Comparison of ENCODE assay signal across 8 cellular contexts in genomic region chr20:62356948-62357667, GRCh38. TPM values are rescaled to one million over a fixed set of nuclear protein-coding genes. Genes with fewer than 3 reads are reported as not detected.
A peak's percentile ranks its signal among the peaks of the same experiment; 100 is the strongest.
DNase-seq lines count a peak whose midpoint lies in the region; ATAC-seq and TF ChIP-seq lines count a peak whose summit lies in the region.

No MANE protein-coding gene starts in this region.

- peaks cover 70% of the 10 kb centered on the region for H3K79me2 ChIP-seq in GM23338 (replicated peaks; ENCODE audit: insufficient read depth)

- H3K27me3 ChIP-seq in GM23338 (ENCODE audit: insufficient read depth) (no peaks in the 10 kb centered on the region), WERI-Rb-1 (ENCODE audit: insufficient read depth, low read depth, severe bottlenecking) (no peaks in the 10 kb centered on the region), sigmoid colon (no peaks in the 10 kb centered on the region)

- H3K4me2 ChIP-seq in GM23338, result no peak overlapping the region

- H3K36me3 ChIP-seq in GM23338 (ENCODE audit: insufficient read depth), result no peaks in the 10 kb centered on the region; the same call in 1 of the 2 replicates
- peaks cover 46% of the 10 kb centered on the region for H3K36me3 ChIP-seq in WERI-Rb-1
- H3K36me3 ChIP-seq in sigmoid colon, result peaks cover 0 to 17% (median 4%) of the 10 kb centered on the region in 4 donors

- no peaks in the 10 kb centered on the region for H3K9me2 ChIP-seq in GM23338 (ENCODE audit: insufficient read depth)

- TF ChIP-seq CTCF in GM23338 (conservative IDR thresholded peaks at IDR 0.05; ENCODE audit: low read depth in 2 of 2), result no peak
- no peak for TF ChIP-seq CTCF in WERI-Rb-1 (IDR thresholded peaks at IDR 0.05; ENCODE audit: low read depth, low read length)
- TF ChIP-seq CTCF in glutamatergic neuron (IDR thresholded peaks at IDR 0.05; ENCODE audit: partially characterized antibody, unreplicated experiment), result no peak
- TF ChIP-seq CTCF in sigmoid colon (IDR thresholded peaks at IDR 0.05), result no peak

- WGBS in sigmoid colon, 2 donors, result 47 to 49% methylated on average over 29 of the region's 29 CpGs

- H3K4me3 ChIP-seq in GM23338, result no peak overlapping the region
- peak overlapping the region; percentile 13 for H3K4me3 ChIP-seq in WERI-Rb-1 (ENCODE audit: low read depth, low read length)
- peak overlapping the region in 3 of 4 donors; percentile 18 to 28 (median 27) for H3K4me3 ChIP-seq in sigmoid colon

- peaks cover 12% of the 10 kb centered on the region for H4K20me1 ChIP-seq in GM23338 (replicated peaks; ENCODE audit: insufficient read depth)

- H3K4me3 Mint-ChIP-seq in GM23338, result no peak overlapping the region
- H3K4me3 Mint-ChIP-seq in glutamatergic neuron (ENCODE audit: unreplicated experiment), result peak overlapping the region; percentile 46
- no peak overlapping the region for H3K4me3 Mint-ChIP-seq in stimulated activated naive B cell treated with anti-CD40 and anti-IgM and Interleukin-4, amounts not matched to agents 10 μg/mL and 1 μg/mL and 100 μg/mL, for 72 hours

- H3K4me1 Mint-ChIP-seq in GM23338, result peaks cover 24% of the 10 kb centered on the region
- H3K4me1 Mint-ChIP-seq in glutamatergic neuron (ENCODE audit: low read depth, unreplicated experiment), result peaks cover 8% of the 10 kb centered on the region
- H3K4me1 Mint-ChIP-seq in stimulated activated naive B cell treated with anti-CD40 and anti-IgM and Interleukin-4, amounts not matched to agents 10 μg/mL and 1 μg/mL and 100 μg/mL, for 72 hours, result peaks cover 8 to 15% of the 10 kb centered on the region in 2 donors

- H2AFZ ChIP-seq in GM23338, result no peak overlapping the region

- 0 out of 2 replicates have a peak, but pooled peaks cover 2% of the 10 kb centered on the region for H3F3A ChIP-seq in GM23338 (replicated peaks; ENCODE audit: low read depth)

- TF ChIP-seq POLR2A in sigmoid colon (IDR thresholded peaks at IDR 0.05), result no peak

- no peak for TF ChIP-seq EP300 in sigmoid colon (IDR thresholded peaks at IDR 0.05)

- no peak for ATAC-seq in GM23338
- ATAC-seq in stimulated activated naive B cell treated with anti-CD40 and anti-IgM and Interleukin-4, amounts not matched to agents 10 μg/mL and 1 μg/mL and 100 μg/mL, for 72 hours (replicated peaks), result no peak

- intact Hi-C loops in sigmoid colon (cut with DNase I), result no loop called here

- H3K9me3 ChIP-seq in WERI-Rb-1 (ENCODE audit: severe bottlenecking), result no peaks in the 10 kb centered on the region
- no peaks in the 10 kb centered on the region for H3K9me3 ChIP-seq in sigmoid colon

- H3K27me3 Mint-ChIP-seq in GM23338 (ENCODE audit: insufficient read depth, low read depth, poor library complexity) (peaks cover 5% of the 10 kb centered on the region), glutamatergic neuron (ENCODE audit: unreplicated experiment) (peaks cover 10% of the 10 kb centered on the region)
- no peaks in the 10 kb centered on the region for H3K27me3 Mint-ChIP-seq in stimulated activated naive B cell treated with anti-CD40 and anti-IgM and Interleukin-4, amounts not matched to agents 10 μg/mL and 1 μg/mL and 100 μg/mL, for 72 hours

- H3K27ac ChIP-seq in GM23338 (ENCODE audit: low read depth), result peak overlapping the region; percentile 79; the same call in 1 of the 2 replicates
- peak overlapping the region; percentile 95 for H3K27ac ChIP-seq in WERI-Rb-1
- peak overlapping the region; percentile 90 to 99 (median 94) for H3K27ac ChIP-seq in sigmoid colon

- H3K4me1 ChIP-seq in GM23338 (ENCODE audit: insufficient read depth), result peaks cover 34% of the 10 kb centered on the region
- H3K4me1 ChIP-seq in sigmoid colon, result peaks cover 0 to 97% (median 97%) of the 10 kb centered on the region in 4 donors

- no peak overlapping the region for H3K27ac Mint-ChIP-seq in GM23338
- peak overlapping the region; percentile 59 for H3K27ac Mint-ChIP-seq in glutamatergic neuron (ENCODE audit: unreplicated experiment)
- no peak overlapping the region for H3K27ac Mint-ChIP-seq in stimulated activated naive B cell treated with anti-CD40 and anti-IgM and Interleukin-4, amounts not matched to agents 10 μg/mL and 1 μg/mL and 100 μg/mL, for 72 hours

- H3K36me3 Mint-ChIP-seq in GM23338 (ENCODE audit: low read depth) (peaks cover 3% of the 10 kb centered on the region; the same call in 1 of the 3 replicates), glutamatergic neuron (ENCODE audit: unreplicated experiment) (no peaks in the 10 kb centered on the region)
- H3K36me3 Mint-ChIP-seq in stimulated activated naive B cell treated with anti-CD40 and anti-IgM and Interleukin-4, amounts not matched to agents 10 μg/mL and 1 μg/mL and 100 μg/mL, for 72 hours, result peaks cover 2 to 5% of the 10 kb centered on the region in 2 donors

- DNase-seq in GM23338 (ENCODE audit: low spot score) (no peak), WERI-Rb-1 (peak; percentile 71), glutamatergic neuron (peak; percentile 31), sigmoid colon (peak; percentile 89), NCI-H2107 (lab: John Stamatoyannopoulos, UW) (no peak)
- DNase-seq in stimulated activated naive B cell treated with anti-CD40 and anti-IgM and Interleukin-4, amounts not matched to agents 10 μg/mL and 1 μg/mL and 100 μg/mL, for 72 hours, result no peak
- no peak for DNase-seq in activated naive CD4-positive, alpha-beta T cell (lab: John Stamatoyannopoulos, UW)
- DNase-seq in activated CD4-positive, alpha-beta T cell treated with anti-CD3 and anti-CD28 coated beads for 4 hours, result no peak

- H3K9me3 Mint-ChIP-seq in GM23338, result no peaks in the 10 kb centered on the region
- H3K9me3 Mint-ChIP-seq in glutamatergic neuron (ENCODE audit: unreplicated experiment), result peaks cover 8% of the 10 kb centered on the region
- H3K9me3 Mint-ChIP-seq in stimulated activated naive B cell treated with anti-CD40 and anti-IgM and Interleukin-4, amounts not matched to agents 10 μg/mL and 1 μg/mL and 100 μg/mL, for 72 hours, result no peaks in the 10 kb centered on the region

TF ChIP-seq in GM23338, 12 proteins besides CTCF, POLR2A, EP300 and RAD21 (continues in another document):
- TF ChIP-seq STAT1 (IDR thresholded peaks at IDR 0.05; ENCODE audit: unreplicated experiment) (no peak), POLR2AphosphoS5 (IDR thresholded peaks at IDR 0.05; ENCODE audit: low read depth) (no peak)

RNA-seq across cellular contexts. Expression of gene LAMA5, which starts 10.0 kb away (rescaled TPM):
- total RNA-seq in GM23338 (2014; rRNA removed; shearing (Covaris generic)), result 215 and 298 TPM in 2 replicates
- polyA plus RNA-seq in GM23338 (2016; fragmentation: Nextera tagmentation; extraction: Ambion mirVana) (192 and 201 TPM in 2 replicates), sigmoid colon (10 to 100 TPM in 1 of 3 donors, 1 to 10 TPM in 2; 1.8 to 56.5 (median 3.2) TPM)
- total RNA-seq in glutamatergic neuron (ENCODE audit: unreplicated experiment) (724 TPM), sigmoid colon (100 to 1,000 TPM in 3 of 4 donors, 10 to 100 TPM in 1; 53.5 to 409 (median 134) TPM)

RNA-seq across cellular contexts. Expression of gene RPS21, which starts 29.8 kb away (rescaled TPM):
- 759 and 964 TPM in 2 replicates for total RNA-seq in GM23338 (2014; rRNA removed; shearing (Covaris generic))
- polyA plus RNA-seq in GM23338 (2016; fragmentation: Nextera tagmentation; extraction: Ambion mirVana) (2,298 and 2,471 TPM in 2 replicates), sigmoid colon (1,000 to 10,000 TPM; 2,794 to 6,260 (median 4,441) TPM)
- total RNA-seq in glutamatergic neuron (ENCODE audit: unreplicated experiment) (829 TPM), sigmoid colon (1,000 to 10,000 TPM; 2,383 to 8,235 (median 5,456) TPM)

RNA-seq across cellular contexts. Expression of gene CABLES2, which starts 50.0 kb away (rescaled TPM):
- total RNA-seq in GM23338 (2014; rRNA removed; shearing (Covaris generic)), result 12.6 and 12.7 TPM in 2 replicates
- 4.3 and 5.1 TPM in 2 replicates for polyA plus RNA-seq in GM23338 (2016; fragmentation: Nextera tagmentation; extraction: Ambion mirVana)
- total RNA-seq in glutamatergic neuron (ENCODE audit: unreplicated experiment), result 25.3 TPM
- 1 to 10 TPM; 1.8 to 6.5 (median 4.2) TPM for total RNA-seq in sigmoid colon
- 1 to 10 TPM; 3.5 to 6.9 (median 3.6) TPM for polyA plus RNA-seq in sigmoid colon

RNA-seq across cellular contexts. Expression of gene ADRM1, which starts 54.3 kb away (rescaled TPM):
- total RNA-seq in GM23338 (2014; rRNA removed; shearing (Covaris generic)), result 223 and 243 TPM in 2 replicates
- polyA plus RNA-seq in GM23338 (2016; fragmentation: Nextera tagmentation; extraction: Ambion mirVana) (206 and 224 TPM in 2 replicates), sigmoid colon (100 to 1,000 TPM in 1 of 3 donors, 10 to 100 TPM in 2; 61.3 to 102 (median 77.7) TPM)
- total RNA-seq in glutamatergic neuron (ENCODE audit: unreplicated experiment) (74.8 TPM), sigmoid colon (100 to 1,000 TPM; 100 to 130 (median 119) TPM)

Comparison
In these comparisons a context has a peak if more than half of its experiments do, and no peak if none do; other contexts are left out.
1. DNase-seq: peak in WERI-Rb-1 (single experiment), glutamatergic neuron (single experiment) and sigmoid colon (single experiment); none in GM23338 (single experiment), stimulated activated naive B cell treated with anti-CD40 and anti-IgM and Interleukin-4, amounts not matched to agents 10 μg/mL and 1 μg/mL and 100 μg/mL, for 72 hours (single experiment), NCI-H2107 (single experiment), activated naive CD4-positive, alpha-beta T cell (0 of 4) and activated CD4-positive, alpha-beta T cell treated with anti-CD3 and anti-CD28 coated beads for 4 hours (0 of 2).
2. Peak in every context shown above with its lines, with median percentiles within 50 percentile points of each other: H3K27ac ChIP-seq.